In the genomic region with DNA sequence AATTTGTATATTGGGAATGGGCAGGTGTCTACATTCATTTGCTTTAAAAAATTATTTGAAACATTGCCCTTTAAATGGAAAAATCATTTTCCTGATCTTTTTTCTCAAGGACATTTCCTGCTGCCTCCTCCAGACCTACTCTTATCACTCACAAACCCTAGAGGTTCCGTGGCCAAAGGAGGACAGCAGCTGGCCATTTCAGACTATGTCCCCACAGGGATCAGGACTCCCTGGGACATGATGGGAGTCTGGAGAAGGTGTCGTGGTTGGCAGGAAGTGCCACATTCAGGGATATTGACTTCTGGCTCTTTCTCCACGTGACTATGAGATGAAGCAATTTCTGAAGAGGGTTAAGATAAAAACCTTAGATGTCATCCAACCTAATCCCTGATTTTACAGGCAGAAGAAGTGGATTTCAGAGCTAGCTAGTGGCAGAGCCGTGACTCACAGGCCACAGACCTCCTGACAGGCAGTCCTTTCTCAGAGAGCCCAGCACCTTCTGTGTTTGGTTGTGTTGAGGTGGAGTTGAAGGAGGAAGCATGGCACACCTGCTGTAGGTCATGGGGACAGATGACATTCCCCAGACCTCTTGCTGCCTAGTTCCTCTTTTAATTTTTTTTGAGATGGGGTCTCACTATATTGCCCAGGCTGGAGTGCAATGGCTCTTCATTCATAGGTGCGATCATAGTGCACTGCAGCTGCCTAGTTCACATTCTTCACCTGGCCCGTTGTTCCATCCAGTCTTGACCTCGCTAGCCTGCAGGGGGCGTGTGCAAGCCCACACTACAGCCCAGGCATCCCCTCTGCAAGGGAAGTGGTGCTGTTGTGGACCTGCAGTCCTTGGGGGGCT, we compare ENCODE assay signal across 1 cellular context.
TF ChIP-seq lines count a peak whose summit lies in the region.

No MANE protein-coding gene starts in this region.

TF ChIP-seq in IMR-90, 13 proteins besides CTCF, POLR2A, EP300 and RAD21 (continued from another document):
- no peak for TF ChIP-seq ELK1 (IDR thresholded peaks at IDR 0.05; ENCODE audit: borderline replicate concordance, low read depth, low read length)
- TF ChIP-seq RFX5 (IDR thresholded peaks at IDR 0.05; ENCODE audit: low read depth, low read length): no peak
- no peak for TF ChIP-seq MAFK (IDR thresholded peaks at IDR 0.05; ENCODE audit: low read depth, low read length)
- TF ChIP-seq RCOR1 (IDR thresholded peaks at IDR 0.05; ENCODE audit: insufficient replicate concordance, low read length): no peak
- TF ChIP-seq BHLHE40 (IDR thresholded peaks at IDR 0.05; ENCODE audit: low read depth, low read length): no peak
- no peak for TF ChIP-seq CHD1 (IDR thresholded peaks at IDR 0.05; ENCODE audit: low read depth, low read length)
- no peak for TF ChIP-seq MAZ (IDR thresholded peaks at IDR 0.05; ENCODE audit: borderline replicate concordance, low read depth, low read length)
- no peak for TF ChIP-seq FOS (IDR thresholded peaks at IDR 0.05; ENCODE audit: low read depth, low read length)
- no peak for TF ChIP-seq SMC3 (IDR thresholded peaks at IDR 0.05; ENCODE audit: low read depth, low read length)
- no peak for TF ChIP-seq NFE2L2 (IDR thresholded peaks at IDR 0.05; ENCODE audit: low read depth, low read length)
- TF ChIP-seq, protein P1, sequence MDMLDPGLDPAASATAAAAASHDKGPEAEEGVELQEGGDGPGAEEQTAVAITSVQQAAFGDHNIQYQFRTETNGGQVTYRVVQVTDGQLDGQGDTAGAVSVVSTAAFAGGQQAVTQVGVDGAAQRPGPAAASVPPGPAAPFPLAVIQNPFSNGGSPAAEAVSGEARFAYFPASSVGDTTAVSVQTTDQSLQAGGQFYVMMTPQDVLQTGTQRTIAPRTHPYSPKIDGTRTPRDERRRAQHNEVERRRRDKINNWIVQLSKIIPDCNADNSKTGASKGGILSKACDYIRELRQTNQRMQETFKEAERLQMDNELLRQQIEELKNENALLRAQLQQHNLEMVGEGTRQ (IDR thresholded peaks at IDR 0.05; ENCODE audit: low read depth, low read length): no peak
- TF ChIP-seq MXI1 (IDR thresholded peaks at IDR 0.05; ENCODE audit: borderline replicate concordance, low read depth, low read length): no peak
